ENCODE assay signal across 1 cellular context in the genomic region with DNA sequence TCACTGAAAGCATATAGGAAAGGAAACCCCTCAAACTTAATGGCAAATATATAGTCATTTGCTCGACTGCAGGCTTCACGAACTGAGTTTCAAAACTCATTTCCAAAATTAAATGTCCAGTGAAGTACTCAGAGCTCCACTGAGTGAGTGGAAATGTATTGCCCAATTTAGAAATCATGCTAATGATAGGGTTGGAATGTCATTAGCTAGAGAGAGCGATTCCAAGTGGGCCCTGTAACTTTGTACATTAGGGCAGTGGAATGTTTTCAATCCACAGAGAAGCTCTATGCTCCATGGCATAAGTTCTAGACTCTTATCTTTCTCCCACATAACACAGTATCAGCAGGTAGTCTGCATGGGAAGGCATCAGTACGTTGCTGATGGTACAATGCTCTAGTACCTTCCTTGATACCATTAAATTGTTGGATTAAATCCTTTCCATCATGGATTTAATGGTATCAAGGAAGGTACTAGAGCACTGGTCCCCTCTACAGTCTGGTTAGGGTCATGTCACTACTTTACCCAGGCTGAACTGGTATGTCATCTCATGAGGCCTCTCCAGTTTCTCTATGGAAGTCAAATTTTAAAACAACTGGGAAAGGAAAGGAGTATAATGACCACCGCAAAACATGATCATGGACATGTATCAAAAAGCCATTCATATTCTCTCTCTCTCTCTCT.
TF ChIP-seq lines count a peak whose summit lies in the region.

No MANE protein-coding gene starts in this region.

TF ChIP-seq in H1, 55 proteins besides CTCF, POLR2A, EP300 and RAD21:
- no peak for TF ChIP-seq SIN3A (conservative IDR thresholded peaks at IDR 0.05 in 1 of 2, IDR thresholded peaks at IDR 0.05 in 1 of 2; ENCODE audit: low read depth in 1 of 2, low read length in 2 of 2)
